ENCODE assay signal across 16 cellular contexts in the genomic region with DNA sequence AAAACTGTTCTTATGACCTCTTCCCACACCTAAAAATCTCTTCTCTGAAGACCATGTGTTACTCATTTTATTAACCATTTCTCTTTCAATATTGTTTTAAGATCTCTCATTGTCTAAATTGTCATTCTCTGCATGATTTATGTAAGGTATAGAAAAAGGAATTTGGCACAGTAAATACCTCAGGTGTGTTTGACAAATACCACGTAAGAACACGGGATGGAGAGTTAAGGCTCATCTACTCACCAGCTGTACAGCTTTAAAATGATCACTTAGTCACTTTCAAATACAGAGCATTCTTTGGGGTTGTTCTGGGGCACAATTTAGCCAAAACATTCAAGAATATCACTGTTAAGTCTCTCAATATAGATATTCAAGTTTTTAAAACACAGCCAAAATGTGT.
DNase-seq lines count a peak whose midpoint lies in the region; ATAC-seq and TF ChIP-seq lines count a peak whose summit lies in the region.
"Had no signal": no experiment of that assay in that cellular context is flagged by ENCODE, and none has a peak within 500 bp of the region (broad histone marks: within the 10 kb centered on the region; RNA-seq: fewer than 3 reads in every experiment).

No MANE protein-coding gene starts in this region.

- no peaks in the 10 kb centered on the region for H3K9me3 ChIP-seq in trophoblast cell (ENCODE audit: insufficient read depth, low read depth, low read length)

- H3K4me1 ChIP-seq in GM23338 (ENCODE audit: insufficient read depth) (peaks cover 9% of the 10 kb centered on the region; the same call in 1 of the 2 replicates), trophoblast cell (ENCODE audit: control insufficient read depth in 1 of 2, insufficient read depth in 2 of 2, low read length in 2 of 2) (peaks cover 2 to 3% of the 10 kb centered on the region in 2 experiments)
- H3K4me1 ChIP-seq: BLaER1 treated with 17β-estradiol and CSF1 and Interleukin-3, amounts not matched to agents 10 nM and 100 nM had no signal

- no peak for TF ChIP-seq CTCF in GM23338 (conservative IDR thresholded peaks at IDR 0.05; ENCODE audit: low read depth in 2 of 2)
- no peak for TF ChIP-seq CTCF in RWPE1 (conservative IDR thresholded peaks at IDR 0.05; ENCODE audit: low read depth)
- no peak for TF ChIP-seq CTCF in epithelial cell of esophagus (IDR thresholded peaks at IDR 0.05; ENCODE audit: insufficient read depth, low read depth, low read length, missing control alignments)

- H2AK5ac ChIP-seq in trophoblast cell (ENCODE audit: low read length) = no peak overlapping the region

- H3K27ac ChIP-seq in GM23338 (ENCODE audit: low read depth) = no peak overlapping the region
- H3K27ac ChIP-seq in RWPE1 = no peak overlapping the region
- H3K27ac ChIP-seq in trophoblast cell (ENCODE audit: low read depth, low read length) = peak overlapping the region; percentile 36
- H3K27ac ChIP-seq: BLaER1 treated with 17β-estradiol and CSF1 and Interleukin-3, amounts not matched to agents 10 nM and 100 nM had no signal

- peaks cover 4% of the 10 kb centered on the region for H3K4me1 Mint-ChIP-seq in GM23338
- H3K4me1 Mint-ChIP-seq: CD8-positive, alpha-beta memory T cell had no signal

- H3K4me2 ChIP-seq in GM23338 = 0 out of 2 replicates have a peak overlapping the region, but pooled peaks have one; percentile 9
- H3K4me2 ChIP-seq in trophoblast cell (ENCODE audit: low read length) = no peak overlapping the region
- H3K4me2 ChIP-seq: BLaER1 treated with 17β-estradiol and CSF1 and Interleukin-3, amounts not matched to agents 10 nM and 100 nM had no signal

- H3K36me3 ChIP-seq in GM23338 (ENCODE audit: insufficient read depth) (no peaks in the 10 kb centered on the region), trophoblast cell (ENCODE audit: control insufficient read depth in 1 of 2, insufficient read depth in 2 of 2, low read length in 2 of 2) (no peaks in the 10 kb centered on the region)
- H3K36me3 ChIP-seq: BLaER1 treated with 17β-estradiol and CSF1 and Interleukin-3, amounts not matched to agents 10 nM and 100 nM had no signal

- H3K4me3 Mint-ChIP-seq in GM23338 = no peak overlapping the region
- H3K4me3 Mint-ChIP-seq: CD8-positive, alpha-beta memory T cell had no signal

- no peak overlapping the region for H2BK120ac ChIP-seq in trophoblast cell (ENCODE audit: insufficient read depth, low read length, poor library complexity)

- H2BK5ac ChIP-seq in trophoblast cell (ENCODE audit: low read depth, low read length, poor library complexity) = no peak overlapping the region

- H3K4me3 ChIP-seq in GM23338 = no peak overlapping the region
- H3K4me3 ChIP-seq in epithelial cell of esophagus (ENCODE audit: low read length) = no peak overlapping the region
- no peak overlapping the region for H3K4me3 ChIP-seq in trophoblast cell (ENCODE audit: low read depth, low read length)
- H3K4me3 ChIP-seq: BLaER1 treated with 17β-estradiol and CSF1 and Interleukin-3, amounts not matched to agents 10 nM and 100 nM had no signal

- no CpG with 5 or more reads among the region's 2 CpGs for WGBS in trophoblast cell (ENCODE audit: extremely low coverage, insufficient coverage, insufficient read length)

- H2AFZ ChIP-seq in GM23338 (no peak overlapping the region), trophoblast cell (ENCODE audit: insufficient read depth, low read length, poor library complexity) (no peak overlapping the region)

- H4K91ac ChIP-seq in trophoblast cell (ENCODE audit: low read depth, low read length) = no peak overlapping the region

- H3K79me2 ChIP-seq in GM23338 (replicated peaks; ENCODE audit: insufficient read depth) (no peaks in the 10 kb centered on the region), trophoblast cell (ENCODE audit: control insufficient read depth, insufficient read depth, low read length, poor library complexity) (peaks cover 2% of the 10 kb centered on the region)

- peaks cover 4% of the 10 kb centered on the region for H3K36me3 Mint-ChIP-seq in GM23338 (ENCODE audit: low read depth)
- H3K36me3 Mint-ChIP-seq: CD8-positive, alpha-beta memory T cell had no signal

- H3K27me3 Mint-ChIP-seq in GM23338 (ENCODE audit: insufficient read depth, low read depth, poor library complexity) = no peaks in the 10 kb centered on the region
- H3K27me3 Mint-ChIP-seq: CD8-positive, alpha-beta memory T cell had no signal

- no peak overlapping the region for H3K18ac ChIP-seq in trophoblast cell (ENCODE audit: low read length)

- no peak overlapping the region for H3K14ac ChIP-seq in trophoblast cell (ENCODE audit: low read length)

- CTCF ChIA-PET in RWPE1 (lab: Yijun Ruan, JAX) = no interaction called here

- H3K23ac ChIP-seq in trophoblast cell (ENCODE audit: low read length) = no peak overlapping the region

- no peak overlapping the region for H4K8ac ChIP-seq in trophoblast cell (ENCODE audit: low read depth, low read length)

- POLR2A ChIA-PET in RWPE1 (lab: Yijun Ruan, JAX; ENCODE audit: low non-redundant PET) = no interaction called here

- H3K79me1 ChIP-seq in trophoblast cell (ENCODE audit: low read length) = peaks cover 19% of the 10 kb centered on the region

- H4K12ac ChIP-seq in trophoblast cell (ENCODE audit: low read depth, low read length) = no peak overlapping the region

- peaks cover 6% of the 10 kb centered on the region; the same call in 1 of the 2 replicates for H3K9me2 ChIP-seq in GM23338 (ENCODE audit: insufficient read depth)

- H3K27me3 ChIP-seq in GM23338 (ENCODE audit: insufficient read depth) (no peaks in the 10 kb centered on the region), trophoblast cell (ENCODE audit: insufficient read depth, low read length) (no peaks in the 10 kb centered on the region)
- H3K27me3 ChIP-seq: BLaER1 treated with 17β-estradiol and CSF1 and Interleukin-3, amounts not matched to agents 10 nM and 100 nM had no signal

- no peaks in the 10 kb centered on the region for H3F3A ChIP-seq in GM23338 (replicated peaks; ENCODE audit: low read depth)

- H2BK12ac ChIP-seq in trophoblast cell (ENCODE audit: low read length) = no peak overlapping the region

- H3K9me3 Mint-ChIP-seq in GM23338 = peaks cover 15% of the 10 kb centered on the region

- H4K20me1 ChIP-seq in GM23338 (replicated peaks; ENCODE audit: insufficient read depth) = no peaks in the 10 kb centered on the region
- H4K20me1 ChIP-seq: BLaER1 treated with 17β-estradiol and CSF1 and Interleukin-3, amounts not matched to agents 10 nM and 100 nM had no signal

- H3K9ac ChIP-seq in trophoblast cell (ENCODE audit: low read length) = no peak overlapping the region
- H3K9ac ChIP-seq: BLaER1 treated with 17β-estradiol and CSF1 and Interleukin-3, amounts not matched to agents 10 nM and 100 nM had no signal

- DNase-seq in GM23338 (ENCODE audit: low spot score) = no peak
- peak; percentile 45 for DNase-seq in RWPE1 (ENCODE audit: low spot score)
- peak; percentile 25 for DNase-seq in epithelial cell of esophagus (ENCODE audit: low read depth)
- no peak for DNase-seq in trophoblast cell
- no peak for DNase-seq in NCI-H2227 (lab: John Stamatoyannopoulos, UW; ENCODE audit: unreplicated experiment)
- DNase-seq in NK-92 (lab: John Stamatoyannopoulos, UW; ENCODE audit: unreplicated experiment) = no peak
- DNase-seq: CD8-positive, alpha-beta memory T cell; DMS79; MV-4-11; NCI-H1694 treated with DMSO at 0.1 percent for 48 hours; NCI-H510A treated with DMSO at 0.1 percent for 48 hours; NCI-H82; Right ventricle myocardium superior had no signal

- ATAC-seq in GM23338 = no peak
- no peak for ATAC-seq in HG02571 (IDR thresholded peaks at IDR 0.05; ENCODE audit: unreplicated experiment)
- ATAC-seq: Panc1 had no signal

- H3K4ac ChIP-seq in trophoblast cell (ENCODE audit: low read depth, low read length) = no peak overlapping the region

- H3K27ac Mint-ChIP-seq in GM23338 = no peak overlapping the region
- H3K27ac Mint-ChIP-seq: CD8-positive, alpha-beta memory T cell had no signal

TF ChIP-seq in GM23338, 12 proteins besides CTCF, POLR2A, EP300 and RAD21 (continues in another document):
- no peak for TF ChIP-seq NANOG (IDR thresholded peaks at IDR 0.05; ENCODE audit: borderline replicate concordance)
- no peak for TF ChIP-seq POLR2AphosphoS5 (IDR thresholded peaks at IDR 0.05; ENCODE audit: low read depth)
- no peak for TF ChIP-seq JUNB (IDR thresholded peaks at IDR 0.05; ENCODE audit: unreplicated experiment)
- TF ChIP-seq EZH2phosphoT487 (IDR thresholded peaks at IDR 0.05; ENCODE audit: unreplicated experiment) = no peak
- TF ChIP-seq, protein P1, sequence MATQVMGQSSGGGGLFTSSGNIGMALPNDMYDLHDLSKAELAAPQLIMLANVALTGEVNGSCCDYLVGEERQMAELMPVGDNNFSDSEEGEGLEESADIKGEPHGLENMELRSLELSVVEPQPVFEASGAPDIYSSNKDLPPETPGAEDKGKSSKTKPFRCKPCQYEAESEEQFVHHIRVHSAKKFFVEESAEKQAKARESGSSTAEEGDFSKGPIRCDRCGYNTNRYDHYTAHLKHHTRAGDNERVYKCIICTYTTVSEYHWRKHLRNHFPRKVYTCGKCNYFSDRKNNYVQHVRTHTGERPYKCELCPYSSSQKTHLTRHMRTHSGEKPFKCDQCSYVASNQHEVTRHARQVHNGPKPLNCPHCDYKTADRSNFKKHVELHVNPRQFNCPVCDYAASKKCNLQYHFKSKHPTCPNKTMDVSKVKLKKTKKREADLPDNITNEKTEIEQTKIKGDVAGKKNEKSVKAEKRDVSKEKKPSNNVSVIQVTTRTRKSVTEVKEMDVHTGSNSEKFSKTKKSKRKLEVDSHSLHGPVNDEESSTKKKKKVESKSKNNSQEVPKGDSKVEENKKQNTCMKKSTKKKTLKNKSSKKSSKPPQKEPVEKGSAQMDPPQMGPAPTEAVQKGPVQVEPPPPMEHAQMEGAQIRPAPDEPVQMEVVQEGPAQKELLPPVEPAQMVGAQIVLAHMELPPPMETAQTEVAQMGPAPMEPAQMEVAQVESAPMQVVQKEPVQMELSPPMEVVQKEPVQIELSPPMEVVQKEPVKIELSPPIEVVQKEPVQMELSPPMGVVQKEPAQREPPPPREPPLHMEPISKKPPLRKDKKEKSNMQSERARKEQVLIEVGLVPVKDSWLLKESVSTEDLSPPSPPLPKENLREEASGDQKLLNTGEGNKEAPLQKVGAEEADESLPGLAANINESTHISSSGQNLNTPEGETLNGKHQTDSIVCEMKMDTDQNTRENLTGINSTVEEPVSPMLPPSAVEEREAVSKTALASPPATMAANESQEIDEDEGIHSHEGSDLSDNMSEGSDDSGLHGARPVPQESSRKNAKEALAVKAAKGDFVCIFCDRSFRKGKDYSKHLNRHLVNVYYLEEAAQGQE (IDR thresholded peaks at IDR 0.05; ENCODE audit: unreplicated experiment) = no peak
- TF ChIP-seq, protein P2, sequence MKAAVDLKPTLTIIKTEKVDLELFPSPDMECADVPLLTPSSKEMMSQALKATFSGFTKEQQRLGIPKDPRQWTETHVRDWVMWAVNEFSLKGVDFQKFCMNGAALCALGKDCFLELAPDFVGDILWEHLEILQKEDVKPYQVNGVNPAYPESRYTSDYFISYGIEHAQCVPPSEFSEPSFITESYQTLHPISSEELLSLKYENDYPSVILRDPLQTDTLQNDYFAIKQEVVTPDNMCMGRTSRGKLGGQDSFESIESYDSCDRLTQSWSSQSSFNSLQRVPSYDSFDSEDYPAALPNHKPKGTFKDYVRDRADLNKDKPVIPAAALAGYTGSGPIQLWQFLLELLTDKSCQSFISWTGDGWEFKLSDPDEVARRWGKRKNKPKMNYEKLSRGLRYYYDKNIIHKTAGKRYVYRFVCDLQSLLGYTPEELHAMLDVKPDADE (IDR thresholded peaks at IDR 0.05) = no peak

Comparison
In these comparisons a context has a peak if more than half of its experiments do, and no peak if none do; other contexts are left out.
1. DNase-seq: peak in RWPE1 (single experiment) and epithelial cell of esophagus (single experiment); none in GM23338 (single experiment), trophoblast cell (0 of 2), NCI-H2227 (single experiment) and NK-92 (single experiment).